25 cellular contexts compared by ENCODE assay signal in the genomic region with DNA sequence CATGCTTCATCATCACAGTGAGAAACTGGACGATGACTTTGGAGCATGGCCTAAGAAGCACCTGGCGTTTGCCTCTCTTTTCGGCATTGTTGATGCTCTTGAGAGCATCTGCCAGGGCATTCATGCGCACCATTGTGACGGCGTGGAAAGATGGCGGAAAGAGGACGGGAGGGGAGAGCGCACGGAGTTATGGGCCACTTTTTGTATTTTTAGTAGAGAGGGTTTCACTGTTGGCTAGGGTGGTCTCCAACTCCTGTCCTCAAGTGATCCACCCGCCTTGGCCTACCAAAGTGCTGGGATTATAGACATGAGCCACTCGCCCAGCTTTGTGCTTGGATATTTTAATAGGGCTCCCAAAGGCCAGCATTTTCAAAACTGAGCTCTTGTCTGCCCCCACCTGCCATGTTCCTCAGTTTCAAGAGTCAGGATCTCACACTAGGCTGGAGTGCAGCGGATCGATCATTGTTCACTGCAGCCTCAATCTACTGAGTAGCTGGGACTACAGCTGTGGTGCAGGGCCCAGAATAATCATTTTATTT. TPM values are rescaled to one million over a fixed set of nuclear protein-coding genes. Genes with fewer than 3 reads are reported as not detected.
DNase-seq lines count a peak whose midpoint lies in the region; ATAC-seq and TF ChIP-seq lines count a peak whose summit lies in the region.
"Had no signal": no experiment of that assay in that cellular context is flagged by ENCODE, and none has a peak within 500 bp of the region (broad histone marks: within the 10 kb centered on the region; RNA-seq: fewer than 3 reads in every experiment).

No MANE protein-coding gene starts in this region.

- H3K27me3 Mint-ChIP-seq in activated CD4-positive, alpha-beta memory T cell treated with anti-CD3 and anti-CD28 coated beads, Interleukin-2, amount 10 ng/mL, durations not matched to agents 7 days and 5 days, result no peaks in the 10 kb centered on the region
- no peaks in the 10 kb centered on the region for H3K27me3 Mint-ChIP-seq in activated CD4-positive, alpha-beta memory T cell treated with anti-CD3 and anti-CD28 coated beads for 36 hours
- H3K27me3 Mint-ChIP-seq in activated naive CD8-positive, alpha-beta T cell treated with anti-CD3 and anti-CD28 coated beads for 36 hours, result no peaks in the 10 kb centered on the region
- no peaks in the 10 kb centered on the region for H3K27me3 Mint-ChIP-seq in progenitor cell of endocrine pancreas
- H3K27me3 Mint-ChIP-seq in CD4-positive, alpha-beta memory T cell, result no peaks in the 10 kb centered on the region
- H3K27me3 Mint-ChIP-seq: CD4-positive, CD25-positive, alpha-beta regulatory T cell; natural killer cell treated with Interleukin-12 subunit alpha and Interleukin-12 subunit beta and Interleukin-15 and Interleukin-18, amount 100 ng/mL, for 72 hours had no signal

- H3K36me3 Mint-ChIP-seq in activated CD4-positive, alpha-beta memory T cell treated with anti-CD3 and anti-CD28 coated beads, Interleukin-2, amount 10 ng/mL, durations not matched to agents 7 days and 5 days (ENCODE audit: low read depth), result peaks cover 68% of the 10 kb centered on the region
- H3K36me3 Mint-ChIP-seq in activated CD4-positive, alpha-beta memory T cell treated with anti-CD3 and anti-CD28 coated beads for 36 hours, result peaks cover 65% of the 10 kb centered on the region
- H3K36me3 Mint-ChIP-seq in activated naive CD8-positive, alpha-beta T cell treated with anti-CD3 and anti-CD28 coated beads for 36 hours, result peaks cover 68% of the 10 kb centered on the region
- H3K36me3 Mint-ChIP-seq in progenitor cell of endocrine pancreas (ENCODE audit: insufficient read depth), result peaks cover 28% of the 10 kb centered on the region
- H3K36me3 Mint-ChIP-seq in CD4-positive, alpha-beta memory T cell, result peaks cover 25 to 60% of the 10 kb centered on the region in 2 donors

- H3K4me1 ChIP-seq in HCT116 (ENCODE audit: control insufficient read depth in 1 of 2, insufficient read depth in 2 of 2, low read length in 2 of 2), result peaks cover 10 to 19% of the 10 kb centered on the region in 2 experiments
- peaks cover 49% of the 10 kb centered on the region for H3K4me1 ChIP-seq in CD4-positive, alpha-beta memory T cell (ENCODE audit: insufficient read depth, low read length)

- no peak overlapping the region for H3K4me3 ChIP-seq in HCT116 (replicated peaks in 1 of 2; ENCODE audit: low read depth in 1 of 2, low read length in 2 of 2)
- no peak overlapping the region for H3K4me3 ChIP-seq in CD4-positive, alpha-beta memory T cell (ENCODE audit: low read length in 2 of 2)
- H3K4me3 ChIP-seq: dorsolateral prefrontal cortex, gastroesophageal sphincter, psoas muscle, thyroid gland had no signal

- no TSS peak for BruUV-seq in HCT116 (replicated peaks; lab: Mats Ljungman, UMichigan)

- TF ChIP-seq POLR2A in HCT116 (IDR thresholded peaks at IDR 0.05; ENCODE audit: borderline replicate concordance, extremely low read depth, insufficient read depth, insufficient read length), result no peak

- no peak for DNase-seq in activated CD4-positive, alpha-beta memory T cell treated with anti-CD3 and anti-CD28 coated beads, Interleukin-2, amount 10 ng/mL, durations not matched to agents 7 days and 5 days
- no peak for DNase-seq in activated CD4-positive, alpha-beta memory T cell treated with anti-CD3 and anti-CD28 coated beads for 36 hours
- DNase-seq in HCT116 (ENCODE audit: low read depth, low spot score) (no peak), progenitor cell of endocrine pancreas (ENCODE audit: low spot score, unreplicated experiment) (no peak), NCI-H2029 treated with DMSO at 0.1 percent for 48 hours (lab: John Stamatoyannopoulos, UW) (no peak)
- DNase-seq in activated naive CD8-positive, alpha-beta T cell treated with anti-CD3 and anti-CD28 coated beads for 36 hours, result no peak
- no peak for DNase-seq in CD4-positive, alpha-beta memory T cell
- DNase-seq: activated CD4-positive, alpha-beta T cell treated with anti-CD3 and anti-CD28 coated beads, Interleukin-2, amount 50 U/mL, for 4 hours; activated T-cell treated with anti-CD3 and anti-CD28 coated beads, Interleukin-2, amount 50 U/mL, for 72 hours; CD4-positive, CD25-positive, alpha-beta regulatory T cell; dorsolateral prefrontal cortex; left colon; NCI-H1694; NCI-H2227 treated with DMSO at 0.1 percent for 48 hours; psoas muscle; SW 1271; thyroid gland had no signal

- H3K9me3 ChIP-seq in HCT116 (ENCODE audit: control insufficient read depth in 1 of 2, insufficient read depth in 1 of 2, low read depth in 1 of 2, low read length in 2 of 2), result no peaks in the 10 kb centered on the region
- H3K9me3 ChIP-seq in CD4-positive, alpha-beta memory T cell (ENCODE audit: control insufficient read depth in 1 of 2, low read length in 2 of 2), result no peaks in the 10 kb centered on the region
- H3K9me3 ChIP-seq: gastroesophageal sphincter, psoas muscle, thyroid gland had no signal

- RAD21 ChIA-PET in HCT116 (lab: Charles Lee; ENCODE audit: low non-redundant PET in 1 of 2, low total read pairs in 2 of 2, uncharacterized antibody in 2 of 2, unreplicated experiment in 2 of 2), result interaction anchor here in 1 of 2 experiments (1.1 kb wide), 1 partner anchor 13 kb away, joined by 3 read pairs; no protein-coding TSS in a partner anchor

- POLR2A ChIA-PET in activated CD4-positive, alpha-beta memory T cell treated with anti-CD3 and anti-CD28 coated beads, Interleukin-2, amount 10 ng/mL, durations not matched to agents 7 days and 5 days (lab: Charles Lee), result interaction anchor here (0.9 to 17.1 kb wide), 4 partner anchors 28 to 53 kb away, joined by 3 to 454 read pairs (median 106); a partner anchor contains a TSS
- POLR2A ChIA-PET in activated CD4-positive, alpha-beta memory T cell treated with anti-CD3 and anti-CD28 coated beads for 36 hours (lab: Charles Lee), result interaction anchor here (0.9 to 1.4 kb wide), 4 partner anchors 9 to 59 kb away, joined by 3 to 7 read pairs (median 5); a partner anchor contains a TSS
- POLR2A ChIA-PET in HCT116 (lab: Charles Lee), result interaction anchor here (0.8 to 2.0 kb wide), 7 partner anchors 10 to 59 kb away, joined by 3 to 13 read pairs (median 5); a partner anchor contains a TSS
- POLR2A ChIA-PET in CD4-positive, alpha-beta memory T cell (lab: Charles Lee; ENCODE audit: partially characterized antibody), result interaction anchor here (0.8 to 10.3 kb wide), 8 partner anchors 18 to 59 kb away, joined by 3 to 66 read pairs (median 3); a partner anchor contains a TSS

- H3K79me2 ChIP-seq in HCT116 (ENCODE audit: insufficient read depth, low read length), result peaks cover 34% of the 10 kb centered on the region

- no peaks in the 10 kb centered on the region for H3K9me2 ChIP-seq in HCT116 (ENCODE audit: insufficient read depth)

- H3K9me3 Mint-ChIP-seq in activated CD4-positive, alpha-beta memory T cell treated with anti-CD3 and anti-CD28 coated beads, Interleukin-2, amount 10 ng/mL, durations not matched to agents 7 days and 5 days, result no peaks in the 10 kb centered on the region
- no peaks in the 10 kb centered on the region for H3K9me3 Mint-ChIP-seq in activated CD4-positive, alpha-beta memory T cell treated with anti-CD3 and anti-CD28 coated beads for 36 hours
- H3K9me3 Mint-ChIP-seq in activated naive CD8-positive, alpha-beta T cell treated with anti-CD3 and anti-CD28 coated beads for 36 hours, result no peaks in the 10 kb centered on the region
- H3K9me3 Mint-ChIP-seq in progenitor cell of endocrine pancreas (ENCODE audit: low read depth), result no peaks in the 10 kb centered on the region
- H3K9me3 Mint-ChIP-seq in CD4-positive, alpha-beta memory T cell, result no peaks in the 10 kb centered on the region
- H3K9me3 Mint-ChIP-seq: activated T-cell treated with anti-CD3 and anti-CD28 coated beads, Interleukin-2, amount 50 U/mL, for 72 hours; CD4-positive, CD25-positive, alpha-beta regulatory T cell; natural killer cell treated with Interleukin-12 subunit alpha and Interleukin-12 subunit beta and Interleukin-15 and Interleukin-18, amount 100 ng/mL, for 72 hours had no signal

- no peak for TF ChIP-seq RAD21 in HCT116 (IDR thresholded peaks at IDR 0.05; ENCODE audit: low read depth)

- no peak overlapping the region for H3K4me2 ChIP-seq in HCT116 (ENCODE audit: low read length)

- peaks cover 18% of the 10 kb centered on the region; the same call in 1 of the 2 replicates for H4K20me1 ChIP-seq in HCT116 (ENCODE audit: insufficient read depth)

- peak; percentile 28 for ATAC-seq in HCT116
- no peak for ATAC-seq in HG03025 (IDR thresholded peaks at IDR 0.05; ENCODE audit: low FRiP score, unreplicated experiment)
- ATAC-seq: activated T-cell treated with anti-CD3 and anti-CD28 coated beads, Interleukin-2, amount 50 U/mL, for 72 hours; esophagus mucosa; gastroesophageal sphincter; left colon; natural killer cell treated with Interleukin-12 subunit alpha and Interleukin-12 subunit beta and Interleukin-15 and Interleukin-18, amount 100 ng/mL, for 72 hours; psoas muscle had no signal

- TF ChIP-seq CTCF in HCT116 (IDR thresholded peaks at IDR 0.05 in 2 of 3, conservative IDR thresholded peaks at IDR 0.05 in 1 of 3; ENCODE audit: borderline replicate concordance in 1 of 3, insufficient read depth in 1 of 3, low read depth in 2 of 3, low read length in 2 of 3), result no peak
- no peak for TF ChIP-seq CTCF in progenitor cell of endocrine pancreas (IDR thresholded peaks at IDR 0.05; ENCODE audit: unreplicated experiment)

- H3K9ac ChIP-seq in HCT116 (ENCODE audit: low read length), result no peak overlapping the region

- H3K36me3 ChIP-seq in HCT116 (ENCODE audit: control insufficient read depth in 1 of 2, insufficient read depth in 2 of 2, low read length in 2 of 2), result peaks cover 28 to 49% of the 10 kb centered on the region in 2 experiments
- H3K36me3 ChIP-seq in CD4-positive, alpha-beta memory T cell (ENCODE audit: insufficient read depth, low read length), result peaks cover 30% of the 10 kb centered on the region

- intact Hi-C loops in activated CD4-positive, alpha-beta memory T cell treated with anti-CD3 and anti-CD28 coated beads for 36 hours (cut with micrococcal nuclease), result no loop called here
- intact Hi-C loops in HCT116 (cut with micrococcal nuclease), result no loop called here
- intact Hi-C loops in CD4-positive, alpha-beta memory T cell (cut with micrococcal nuclease), result no loop called here

- H2AFZ ChIP-seq in HCT116 (ENCODE audit: low read depth, low read length, poor library complexity, severe bottlenecking), result no peak overlapping the region

- peak overlapping the region; percentile 10 for H3K27ac Mint-ChIP-seq in activated CD4-positive, alpha-beta memory T cell treated with anti-CD3 and anti-CD28 coated beads, Interleukin-2, amount 10 ng/mL, durations not matched to agents 7 days and 5 days
- H3K27ac Mint-ChIP-seq in activated CD4-positive, alpha-beta memory T cell treated with anti-CD3 and anti-CD28 coated beads for 36 hours, result no peak overlapping the region
- peak overlapping the region; percentile 42 for H3K27ac Mint-ChIP-seq in activated naive CD8-positive, alpha-beta T cell treated with anti-CD3 and anti-CD28 coated beads for 36 hours
- peak overlapping the region; percentile 62 for H3K27ac Mint-ChIP-seq in progenitor cell of endocrine pancreas
- peak overlapping the region in 1 of 7 donors; percentile 57 for H3K27ac Mint-ChIP-seq in CD4-positive, alpha-beta memory T cell
- H3K27ac Mint-ChIP-seq: activated T-cell treated with anti-CD3 and anti-CD28 coated beads, Interleukin-2, amount 50 U/mL, for 72 hours had no signal

- no peak overlapping the region for H3K27ac ChIP-seq in HCT116 (ENCODE audit: low read depth, low read length)
- H3K27ac ChIP-seq in CD4-positive, alpha-beta memory T cell (ENCODE audit: low read depth, low read length), result no peak overlapping the region
- H3K27ac ChIP-seq: dorsolateral prefrontal cortex, gastroesophageal sphincter, psoas muscle, thyroid gland had no signal

- CTCF ChIA-PET in activated CD4-positive, alpha-beta memory T cell treated with anti-CD3 and anti-CD28 coated beads, Interleukin-2, amount 10 ng/mL, durations not matched to agents 7 days and 5 days (lab: Charles Lee), result interaction anchor here (0.8 to 1.4 kb wide), 3 partner anchors 9 to 50 kb away, joined by 3 to 9 read pairs (median 3); a partner anchor contains a TSS
- CTCF ChIA-PET in activated CD4-positive, alpha-beta memory T cell treated with anti-CD3 and anti-CD28 coated beads for 36 hours (lab: Charles Lee), result interaction anchor here (1.8 to 2.0 kb wide), 2 partner anchors 19 to 48 kb away, joined by 4 to 6 read pairs; a partner anchor contains a TSS
- CTCF ChIA-PET in HCT116 (lab: Charles Lee), result interaction anchor here (0.6 to 1.1 kb wide), 3 partner anchors 13 to 232 kb away, joined by 3 to 4 read pairs (median 4); no protein-coding TSS in a partner anchor
- CTCF ChIA-PET in CD4-positive, alpha-beta memory T cell (lab: Charles Lee; ENCODE audit: partially characterized antibody), result interaction anchor here (1.0 to 1.8 kb wide), 4 partner anchors 10 to 51 kb away, joined by 4 to 8 read pairs (median 6); a partner anchor contains a TSS

- peaks cover 58% of the 10 kb centered on the region for H3K4me1 Mint-ChIP-seq in activated CD4-positive, alpha-beta memory T cell treated with anti-CD3 and anti-CD28 coated beads, Interleukin-2, amount 10 ng/mL, durations not matched to agents 7 days and 5 days
- H3K4me1 Mint-ChIP-seq in activated CD4-positive, alpha-beta memory T cell treated with anti-CD3 and anti-CD28 coated beads for 36 hours (ENCODE audit: low read depth), result peaks cover 51% of the 10 kb centered on the region
- peaks cover 45% of the 10 kb centered on the region for H3K4me1 Mint-ChIP-seq in activated naive CD8-positive, alpha-beta T cell treated with anti-CD3 and anti-CD28 coated beads for 36 hours
- peaks cover 25% of the 10 kb centered on the region for H3K4me1 Mint-ChIP-seq in progenitor cell of endocrine pancreas (ENCODE audit: low read depth)
- peaks cover 34 to 58% (median 46%) of the 10 kb centered on the region in 4 donors for H3K4me1 Mint-ChIP-seq in CD4-positive, alpha-beta memory T cell

- H3K27me3 ChIP-seq in HCT116 (ENCODE audit: insufficient read depth, low read length), result no peaks in the 10 kb centered on the region
- no peaks in the 10 kb centered on the region for H3K27me3 ChIP-seq in CD4-positive, alpha-beta memory T cell (ENCODE audit: insufficient read depth, low read length)
- H3K27me3 ChIP-seq: dorsolateral prefrontal cortex, gastroesophageal sphincter, thyroid gland had no signal

- H3K4me3 Mint-ChIP-seq in activated CD4-positive, alpha-beta memory T cell treated with anti-CD3 and anti-CD28 coated beads, Interleukin-2, amount 10 ng/mL, durations not matched to agents 7 days and 5 days, result no peak overlapping the region
- H3K4me3 Mint-ChIP-seq in activated CD4-positive, alpha-beta memory T cell treated with anti-CD3 and anti-CD28 coated beads for 36 hours, result no peak overlapping the region
- H3K4me3 Mint-ChIP-seq in activated naive CD8-positive, alpha-beta T cell treated with anti-CD3 and anti-CD28 coated beads for 36 hours, result no peak overlapping the region
- H3K4me3 Mint-ChIP-seq in progenitor cell of endocrine pancreas (ENCODE audit: low read depth), result no peak overlapping the region
- no peak overlapping the region for H3K4me3 Mint-ChIP-seq in CD4-positive, alpha-beta memory T cell
- H3K4me3 Mint-ChIP-seq: natural killer cell treated with Interleukin-12 subunit alpha and Interleukin-12 subunit beta and Interleukin-15 and Interleukin-18, amount 100 ng/mL, for 72 hours had no signal

RNA-seq across cellular contexts. Expression of a gene that starts 5.3 kb away (rescaled TPM):
- total RNA-seq in activated CD4-positive, alpha-beta memory T cell treated with anti-CD3 and anti-CD28 coated beads, Interleukin-2, amount 10 ng/mL, durations not matched to agents 7 days and 5 days, result 1,000 to 10,000 TPM; 1,610 to 1,658 TPM
- 1,000 to 10,000 TPM; 2,983 to 3,047 TPM for total RNA-seq in activated CD4-positive, alpha-beta memory T cell treated with anti-CD3 and anti-CD28 coated beads for 36 hours
- total RNA-seq in HCT116 (2021; ENCODE audit: unreplicated experiment), result 2,296 TPM
- 2,510 and 2,655 TPM in 2 replicates for polyA plus RNA-seq in HCT116 (2012)
- 1,000 to 10,000 TPM; 2,658 to 2,665 TPM for total RNA-seq in activated naive CD8-positive, alpha-beta T cell treated with anti-CD3 and anti-CD28 coated beads for 36 hours
- 1,808 and 1,842 TPM in 2 replicates for total RNA-seq in progenitor cell of endocrine pancreas
- 1,000 to 10,000 TPM; 2,728 to 2,811 TPM for total RNA-seq in CD4-positive, alpha-beta memory T cell
- 1,000 to 10,000 TPM in 1 of 2 donors, 100 to 1,000 TPM in 1; 778 to 1,323 TPM for polyA plus RNA-seq in CD4-positive, alpha-beta memory T cell

RNA-seq across cellular contexts. Expression of a gene that starts 7.3 kb away (rescaled TPM):
- 1 to 10 TPM; 1.0 to 1.3 TPM for total RNA-seq in activated CD4-positive, alpha-beta memory T cell treated with anti-CD3 and anti-CD28 coated beads, Interleukin-2, amount 10 ng/mL, durations not matched to agents 7 days and 5 days
- total RNA-seq in activated CD4-positive, alpha-beta memory T cell treated with anti-CD3 and anti-CD28 coated beads for 36 hours, result 1 to 10 TPM; 1.1 to 1.3 TPM
- 0.52 TPM for total RNA-seq in HCT116 (2021; ENCODE audit: unreplicated experiment)
- 0.26 and 0.35 TPM in 2 replicates for polyA plus RNA-seq in HCT116 (2012)
- total RNA-seq in activated naive CD8-positive, alpha-beta T cell treated with anti-CD3 and anti-CD28 coated beads for 36 hours, result 1 to 10 TPM; 1.5 to 1.8 TPM
- 2.1 and 2.4 TPM in 2 replicates for total RNA-seq in progenitor cell of endocrine pancreas
- 1 to 10 TPM; 1.2 to 1.6 TPM for total RNA-seq in CD4-positive, alpha-beta memory T cell
- under 1 TPM in 1 of 2 donors, not detected in 1; 0.20 TPM for polyA plus RNA-seq in CD4-positive, alpha-beta memory T cell
- total RNA-seq: bronchial epithelial cell, Daoy, esophagus mucosa, psoas muscle had no signal

RNA-seq across cellular contexts. Expression of a gene that starts 19.5 kb away (rescaled TPM):
- 10 to 100 TPM; 62.8 to 63.5 TPM for total RNA-seq in activated CD4-positive, alpha-beta memory T cell treated with anti-CD3 and anti-CD28 coated beads, Interleukin-2, amount 10 ng/mL, durations not matched to agents 7 days and 5 days
- 10 to 100 TPM; 80.2 to 87.9 TPM for total RNA-seq in activated CD4-positive, alpha-beta memory T cell treated with anti-CD3 and anti-CD28 coated beads for 36 hours
- 56.1 TPM for total RNA-seq in HCT116 (2021; ENCODE audit: unreplicated experiment)
- 67.3 and 78.0 TPM in 2 replicates for polyA plus RNA-seq in HCT116 (2012)
- 10 to 100 TPM; 53.3 to 57.1 TPM for total RNA-seq in activated naive CD8-positive, alpha-beta T cell treated with anti-CD3 and anti-CD28 coated beads for 36 hours
- total RNA-seq in progenitor cell of endocrine pancreas, result 11.8 and 13.3 TPM in 2 replicates
- 100 to 1,000 TPM; 151 to 153 TPM for total RNA-seq in CD4-positive, alpha-beta memory T cell
- polyA plus RNA-seq in CD4-positive, alpha-beta memory T cell, result 10 to 100 TPM; 37.3 to 43.7 TPM

RNA-seq across cellular contexts. Expression of a gene that starts 26.5 kb away (rescaled TPM):
- total RNA-seq in activated CD4-positive, alpha-beta memory T cell treated with anti-CD3 and anti-CD28 coated beads, Interleukin-2, amount 10 ng/mL, durations not matched to agents 7 days and 5 days, result 1 to 10 TPM; 1.9 to 2.2 TPM
- total RNA-seq in activated CD4-positive, alpha-beta memory T cell treated with anti-CD3 and anti-CD28 coated beads for 36 hours, result under 1 TPM; 0.40 to 0.41 TPM
- total RNA-seq in HCT116 (2021; ENCODE audit: unreplicated experiment) (0.96 TPM), progenitor cell of endocrine pancreas (0.55 and 0.79 TPM in 2 replicates)
- polyA plus RNA-seq in HCT116 (2012), result 2.4 and 3.1 TPM in 2 replicates
- total RNA-seq in activated naive CD8-positive, alpha-beta T cell treated with anti-CD3 and anti-CD28 coated beads for 36 hours, result 1 to 10 TPM in 1 of 2 experiments, under 1 TPM in 1; 0.70 to 1.0 TPM
- under 1 TPM in 1 of 2 experiments, not detected in 1; 0.47 TPM for total RNA-seq in CD4-positive, alpha-beta memory T cell
- polyA plus RNA-seq in CD4-positive, alpha-beta memory T cell, result 1 to 10 TPM; 1.0 to 1.6 TPM
- total RNA-seq: bronchial epithelial cell; Daoy; esophagus mucosa; mesenteric fat pad; natural killer cell treated with Interleukin-12 subunit alpha and Interleukin-12 subunit beta and Interleukin-15 and Interleukin-18, amount 100 ng/mL, for 72 hours had no signal
- polyA plus RNA-seq: AG04450 had no signal

RNA-seq across cellular contexts. Expression of a gene that starts 27.7 kb away (rescaled TPM):
- total RNA-seq in activated CD4-positive, alpha-beta memory T cell treated with anti-CD3 and anti-CD28 coated beads, Interleukin-2, amount 10 ng/mL, durations not matched to agents 7 days and 5 days, result 1 to 10 TPM; 8.4 to 8.7 TPM
- 10 to 100 TPM; 35.2 to 38.6 TPM for total RNA-seq in activated CD4-positive, alpha-beta memory T cell treated with anti-CD3 and anti-CD28 coated beads for 36 hours
- total RNA-seq in HCT116 (2021; ENCODE audit: unreplicated experiment), result 11.6 TPM
- 5.2 and 6.1 TPM in 2 replicates for polyA plus RNA-seq in HCT116 (2012)
- 1 to 10 TPM; 6.0 to 8.1 TPM for total RNA-seq in activated naive CD8-positive, alpha-beta T cell treated with anti-CD3 and anti-CD28 coated beads for 36 hours
- 26.7 and 27.5 TPM in 2 replicates for total RNA-seq in progenitor cell of endocrine pancreas
- total RNA-seq in CD4-positive, alpha-beta memory T cell, result 10 to 100 TPM; 14.8 to 16.8 TPM
- under 1 TPM; 0.25 to 0.26 TPM for polyA plus RNA-seq in CD4-positive, alpha-beta memory T cell
